Comparison of ENCODE assay signal across 15 cellular contexts in genomic region chr2:108129636-108130035, GRCh38.
DNase-seq lines count a peak whose midpoint lies in the region; ATAC-seq and TF ChIP-seq lines count a peak whose summit lies in the region.
"Had no signal": no experiment of that assay in that cellular context is flagged by ENCODE, and none has a peak within 500 bp of the region (broad histone marks: within the 10 kb centered on the region; RNA-seq: fewer than 3 reads in every experiment).

No MANE protein-coding gene starts in this region.

- H3K4me1 Mint-ChIP-seq in H9 = peaks cover 27 to 39% of the 10 kb centered on the region in 2 experiments
- H3K4me1 Mint-ChIP-seq in WTC11 = peaks cover 28% of the 10 kb centered on the region
- H3K4me1 Mint-ChIP-seq in nephron progenitor cell = peaks cover 50% of the 10 kb centered on the region

- H2BK5ac ChIP-seq in H9 (ENCODE audit: insufficient read length, low read length) = no peak overlapping the region

- H3K4me1 ChIP-seq in H9 (ENCODE audit: insufficient read depth, low read length) = no peaks in the 10 kb centered on the region
- no peaks in the 10 kb centered on the region for H3K4me1 ChIP-seq in psoas muscle
- H3K4me1 ChIP-seq: BE2C had no signal

- no peak for TF ChIP-seq CTCF in H9 (conservative IDR thresholded peaks at IDR 0.05)
- no peak for TF ChIP-seq CTCF in WTC11 (IDR thresholded peaks at IDR 0.05)
- TF ChIP-seq CTCF in nephron progenitor cell (IDR thresholded peaks at IDR 0.05) = no peak
- TF ChIP-seq CTCF in psoas muscle (IDR thresholded peaks at IDR 0.05) = no peak

- no peak overlapping the region for H3K9ac ChIP-seq in H9 (ENCODE audit: extremely low read depth, insufficient read length, low read length)

- no peak overlapping the region for H2AFZ ChIP-seq in H9 (ENCODE audit: low read length)

- H2BK20ac ChIP-seq in H9 (ENCODE audit: low read depth, low read length, poor library complexity, severe bottlenecking) = no peak overlapping the region

- no peaks in the 10 kb centered on the region for H3K79me2 ChIP-seq in H9 (ENCODE audit: insufficient read depth, low read length)

- H3K4me3 Mint-ChIP-seq in H9 (peak overlapping the region in 1 of 2 experiments; percentile 30; a peak in 1 of 5 replicates), WTC11 (no peak overlapping the region), nephron progenitor cell (no peak overlapping the region)

- no peaks in the 10 kb centered on the region for H4K20me1 ChIP-seq in H9 (ENCODE audit: control insufficient read depth, insufficient read depth, insufficient read length)

- H3K9me3 Mint-ChIP-seq in H9 (peaks cover 10 to 14% of the 10 kb centered on the region in 2 experiments), WTC11 (peaks cover 31% of the 10 kb centered on the region), nephron progenitor cell (peaks cover 13% of the 10 kb centered on the region)

- H3K4me2 ChIP-seq in H9 (ENCODE audit: insufficient read depth, insufficient read length, low read length) = no peak overlapping the region

- H3K36me3 ChIP-seq in psoas muscle (ENCODE audit: insufficient read depth in 1 of 2, low read depth in 1 of 2) = no peaks in the 10 kb centered on the region
- H3K36me3 ChIP-seq: BE2C had no signal

- H3K23ac ChIP-seq in H9 (ENCODE audit: insufficient read length, low read depth, low read length) = no peak overlapping the region

- no peak overlapping the region for H3K4ac ChIP-seq in H9 (ENCODE audit: low read depth, low read length)

- no peak overlapping the region for H3K18ac ChIP-seq in H9 (ENCODE audit: insufficient read length, low read depth, low read length)

- H3K36me3 Mint-ChIP-seq in H9 (ENCODE audit: insufficient read depth in 1 of 3, low read depth in 3 of 3) (peaks cover 5 to 25% (median 21%) of the 10 kb centered on the region in 3 experiments; a peak in 5 of 7 replicates), WTC11 (peaks cover 26% of the 10 kb centered on the region), nephron progenitor cell (ENCODE audit: low read depth) (peaks cover 5% of the 10 kb centered on the region)

- no peak overlapping the region for H4K8ac ChIP-seq in H9 (replicated peaks; ENCODE audit: insufficient read length, low read depth, low read length)

- H3K27me3 Mint-ChIP-seq in H9 (ENCODE audit: low read depth) (no peaks in the 10 kb centered on the region), WTC11 (ENCODE audit: low read depth) (no peaks in the 10 kb centered on the region), nephron progenitor cell (ENCODE audit: low read depth, poor library complexity) (peaks cover 4% of the 10 kb centered on the region)

- no peak overlapping the region for H3K56ac ChIP-seq in H9 (ENCODE audit: insufficient read length, low read depth, low read length)

- no peak overlapping the region for H3K27ac ChIP-seq in H9 (ENCODE audit: insufficient read length, low read depth, low read length)
- no peak overlapping the region for H3K27ac ChIP-seq in psoas muscle
- H3K27ac ChIP-seq: RWPE1 had no signal

- no CpG with 5 or more reads among the region's 4 CpGs for WGBS in H9 (ENCODE audit: extremely low coverage, insufficient read length, low lambda C conversion rate)
- WGBS in psoas muscle, 3 donors = 27 to 39% (median 30%) methylated on average over 4 of the region's 4 CpGs

- no peaks in the 10 kb centered on the region for H3K23me2 ChIP-seq in H9 (ENCODE audit: insufficient read length, low read depth, low read length, poor library complexity, severe bottlenecking)

- no peak overlapping the region for H2BK120ac ChIP-seq in H9 (ENCODE audit: low read depth, low read length, poor library complexity, severe bottlenecking)

- H3K14ac ChIP-seq in H9 (ENCODE audit: insufficient read depth, low read length) = no peak overlapping the region

- CTCF ChIA-PET in WTC11 (lab: Charles Lee) = interaction anchor here (1.1 kb wide), 1 partner anchor 41 kb away, joined by 4 read pairs; no protein-coding TSS in a partner anchor

- H2BK12ac ChIP-seq in H9 (ENCODE audit: insufficient read length, low read depth, low read length) = no peak overlapping the region

- no peak overlapping the region for H3T11ph ChIP-seq in H9 (ENCODE audit: low read length)

- no peak overlapping the region for H4K91ac ChIP-seq in H9 (ENCODE audit: insufficient read length, low read depth, low read length)

- H4K5ac ChIP-seq in H9 (ENCODE audit: insufficient read length, low read depth, low read length) = no peak overlapping the region

- peaks cover 6% of the 10 kb centered on the region for H3K9me3 ChIP-seq in H9 (ENCODE audit: control insufficient read depth, low read depth, low read length)
- no peaks in the 10 kb centered on the region for H3K9me3 ChIP-seq in psoas muscle
- H3K9me3 ChIP-seq: BE2C had no signal

- H3K79me1 ChIP-seq in H9 (ENCODE audit: insufficient read depth, low read depth, low read length, poor library complexity, severe bottlenecking) = no peaks in the 10 kb centered on the region

- DNase-seq in DMS153 treated with DMSO at 0.1 percent for 48 hours (lab: John Stamatoyannopoulos, UW; ENCODE audit: unreplicated experiment) (peak; percentile 10), H9 (no peak), WTC11 (ENCODE audit: low spot score) (no peak), nephron progenitor cell (no peak), middle frontal gyrus (ENCODE audit: extremely low spot score, low spot score) (no peak), psoas muscle (no peak)
- DNase-seq: BE2C; KBM-7; MM.1S; NCI-H1048; NCI-H1417 treated with DMSO at 0.1 percent for 48 hours; NCI-H187; NK-92 treated with Interleukin-12 subunit alpha and Interleukin-12 subunit beta, amount 100 ng/mL, for 24 hours had no signal

- H3K27ac Mint-ChIP-seq in H9 (peak overlapping the region in 2 of 3 experiments; percentile 29 to 63; a peak in 2 of 7 replicates), WTC11 (peak overlapping the region; percentile 35; the same call in 1 of the 2 replicates), nephron progenitor cell (peak overlapping the region; percentile 43)

- POLR2A ChIA-PET in WTC11 (lab: Charles Lee) = interaction anchor here (0.6 kb wide), 1 partner anchor 464 kb away, joined by 3 read pairs; no protein-coding TSS in a partner anchor

- no peak overlapping the region for H2BK15ac ChIP-seq in H9 (ENCODE audit: low read depth, low read length)

- no peak overlapping the region for H2AK5ac ChIP-seq in H9 (ENCODE audit: insufficient read length, low read length)

- intact Hi-C loops in psoas muscle (cut with DNase I) = no loop called here

- H3K4me3 ChIP-seq in psoas muscle = no peak overlapping the region

- H3K27me3 ChIP-seq in H9 (ENCODE audit: insufficient read depth, low read length) (no peaks in the 10 kb centered on the region), psoas muscle (ENCODE audit: insufficient read depth in 3 of 3, low read length in 2 of 3) (peaks cover 0 to 3% (median 0%) of the 10 kb centered on the region in 3 donors)
- H3K27me3 ChIP-seq: BE2C had no signal

- peak; percentile 50 for ATAC-seq in WTC11
- no peak for ATAC-seq in GM18520 (IDR thresholded peaks at IDR 0.05; ENCODE audit: unreplicated experiment)
- ATAC-seq in psoas muscle = no peak

TF ChIP-seq in WTC11, 78 proteins besides CTCF, POLR2A, EP300 and RAD21 (continues in another document):
- TF ChIP-seq ZNF671 (CRISPR knock-in tag; IDR thresholded peaks at IDR 0.05) = no peak
- no peak for TF ChIP-seq SMAD3 (CRISPR knock-in tag; IDR thresholded peaks at IDR 0.05; ENCODE audit: borderline replicate concordance)
- TF ChIP-seq, protein P1, sequence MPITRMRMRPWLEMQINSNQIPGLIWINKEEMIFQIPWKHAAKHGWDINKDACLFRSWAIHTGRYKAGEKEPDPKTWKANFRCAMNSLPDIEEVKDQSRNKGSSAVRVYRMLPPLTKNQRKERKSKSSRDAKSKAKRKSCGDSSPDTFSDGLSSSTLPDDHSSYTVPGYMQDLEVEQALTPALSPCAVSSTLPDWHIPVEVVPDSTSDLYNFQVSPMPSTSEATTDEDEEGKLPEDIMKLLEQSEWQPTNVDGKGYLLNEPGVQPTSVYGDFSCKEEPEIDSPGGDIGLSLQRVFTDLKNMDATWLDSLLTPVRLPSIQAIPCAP (CRISPR knock-in tag; IDR thresholded peaks at IDR 0.05) = no peak
- no peak for TF ChIP-seq PRRX2 (CRISPR knock-in tag; IDR thresholded peaks at IDR 0.05)
- TF ChIP-seq OVOL2 (CRISPR knock-in tag; IDR thresholded peaks at IDR 0.05; ENCODE audit: borderline replicate concordance) = no peak
- TF ChIP-seq RELA (CRISPR knock-in tag; IDR thresholded peaks at IDR 0.05; ENCODE audit: borderline replicate concordance) = no peak
- no peak for TF ChIP-seq HMGA2 (CRISPR knock-in tag; IDR thresholded peaks at IDR 0.05)
- TF ChIP-seq, protein P2, sequence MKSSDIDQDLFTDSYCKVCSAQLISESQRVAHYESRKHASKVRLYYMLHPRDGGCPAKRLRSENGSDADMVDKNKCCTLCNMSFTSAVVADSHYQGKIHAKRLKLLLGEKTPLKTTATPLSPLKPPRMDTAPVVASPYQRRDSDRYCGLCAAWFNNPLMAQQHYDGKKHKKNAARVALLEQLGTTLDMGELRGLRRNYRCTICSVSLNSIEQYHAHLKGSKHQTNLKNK (CRISPR knock-in tag; IDR thresholded peaks at IDR 0.05) = no peak
- no peak for TF ChIP-seq ZNF219 (CRISPR knock-in tag; IDR thresholded peaks at IDR 0.05; ENCODE audit: borderline replicate concordance)
- TF ChIP-seq GTF2I (CRISPR knock-in tag; conservative IDR thresholded peaks at IDR 0.05) = no peak
- TF ChIP-seq, protein P3, sequence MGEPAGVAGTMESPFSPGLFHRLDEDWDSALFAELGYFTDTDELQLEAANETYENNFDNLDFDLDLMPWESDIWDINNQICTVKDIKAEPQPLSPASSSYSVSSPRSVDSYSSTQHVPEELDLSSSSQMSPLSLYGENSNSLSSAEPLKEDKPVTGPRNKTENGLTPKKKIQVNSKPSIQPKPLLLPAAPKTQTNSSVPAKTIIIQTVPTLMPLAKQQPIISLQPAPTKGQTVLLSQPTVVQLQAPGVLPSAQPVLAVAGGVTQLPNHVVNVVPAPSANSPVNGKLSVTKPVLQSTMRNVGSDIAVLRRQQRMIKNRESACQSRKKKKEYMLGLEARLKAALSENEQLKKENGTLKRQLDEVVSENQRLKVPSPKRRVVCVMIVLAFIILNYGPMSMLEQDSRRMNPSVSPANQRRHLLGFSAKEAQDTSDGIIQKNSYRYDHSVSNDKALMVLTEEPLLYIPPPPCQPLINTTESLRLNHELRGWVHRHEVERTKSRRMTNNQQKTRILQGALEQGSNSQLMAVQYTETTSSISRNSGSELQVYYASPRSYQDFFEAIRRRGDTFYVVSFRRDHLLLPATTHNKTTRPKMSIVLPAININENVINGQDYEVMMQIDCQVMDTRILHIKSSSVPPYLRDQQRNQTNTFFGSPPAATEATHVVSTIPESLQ (CRISPR knock-in tag; IDR thresholded peaks at IDR 0.05) = no peak
- no peak for TF ChIP-seq ZNF121 (CRISPR knock-in tag; IDR thresholded peaks at IDR 0.05)
